9 cellular contexts compared by ENCODE assay signal in genomic region chr10:6173203-6173602, GRCh38. TPM values are rescaled to one million over a fixed set of nuclear protein-coding genes. Genes with fewer than 3 reads are reported as not detected.
A peak's percentile ranks its signal among the peaks of the same experiment; 100 is the strongest.
DNase-seq lines count a peak whose midpoint lies in the region; ATAC-seq and TF ChIP-seq lines count a peak whose summit lies in the region.
"Had no signal": no experiment of that assay in that cellular context is flagged by ENCODE, and none has a peak within 500 bp of the region (broad histone marks: within the 10 kb centered on the region; RNA-seq: fewer than 3 reads in every experiment).

No MANE protein-coding gene starts in this region.

- H3K9ac ChIP-seq in OCI-LY1 (ENCODE audit: low read length): no peak overlapping the region

- H3K27ac Mint-ChIP-seq in CD4-positive, alpha-beta memory T cell: peak overlapping the region; percentile 19 to 94 (median 89)
- H3K27ac Mint-ChIP-seq in activated T-helper 2 cell treated with anti-CD3 and anti-CD28 coated beads, Interferon-gamma antibody, Interleukin-2, Interleukin-4, amounts not matched to agents 10 μg/mL and 5 μg/mL and 100 μg/mL, durations not matched to agents 14 hours and 24 hours and 36 hours: peak overlapping the region; percentile 80
- H3K27ac Mint-ChIP-seq in nephron progenitor cell: peak overlapping the region; percentile 66

- peaks cover 49 to 92% (median 64%) of the 10 kb centered on the region in 4 donors for H3K4me1 Mint-ChIP-seq in CD4-positive, alpha-beta memory T cell
- H3K4me1 Mint-ChIP-seq in activated T-helper 2 cell treated with anti-CD3 and anti-CD28 coated beads, Interferon-gamma antibody, Interleukin-2, Interleukin-4, amounts not matched to agents 10 μg/mL and 5 μg/mL and 100 μg/mL, durations not matched to agents 14 hours and 24 hours and 36 hours (ENCODE audit: low read depth): peaks cover 54% of the 10 kb centered on the region
- peaks cover 78% of the 10 kb centered on the region for H3K4me1 Mint-ChIP-seq in nephron progenitor cell

- peak overlapping the region; percentile 20 to 79 (median 58) for H3K4me3 Mint-ChIP-seq in CD4-positive, alpha-beta memory T cell
- H3K4me3 Mint-ChIP-seq in activated T-helper 2 cell treated with anti-CD3 and anti-CD28 coated beads, Interferon-gamma antibody, Interleukin-2, Interleukin-4, amounts not matched to agents 10 μg/mL and 5 μg/mL and 100 μg/mL, durations not matched to agents 14 hours and 24 hours and 36 hours (ENCODE audit: low read depth): peak overlapping the region; percentile 35
- no peak overlapping the region for H3K4me3 Mint-ChIP-seq in nephron progenitor cell

- H4K20me1 ChIP-seq in OCI-LY1 (ENCODE audit: insufficient read depth, low read length): no peaks in the 10 kb centered on the region

- CTCF ChIA-PET in CD4-positive, alpha-beta memory T cell (lab: Charles Lee; ENCODE audit: partially characterized antibody): interaction anchor here (0.7 to 7.8 kb wide), 30 partner anchors 10 to 514 kb away, joined by 3 to 94 read pairs (median 6); partner anchors contain the start of gene PFKFB3

- no peaks in the 10 kb centered on the region for H3K9me3 ChIP-seq in CD4-positive, alpha-beta memory T cell (ENCODE audit: control insufficient read depth in 1 of 2, low read length in 2 of 2)
- H3K9me3 ChIP-seq in OCI-LY1 (ENCODE audit: low read length): no peaks in the 10 kb centered on the region

- H3K9me2 ChIP-seq in OCI-LY1 (ENCODE audit: low read depth, low read length): no peaks in the 10 kb centered on the region

- no peak for ATAC-seq in GM21423 (IDR thresholded peaks at IDR 0.05; ENCODE audit: unreplicated experiment)
- ATAC-seq in GM21367 (IDR thresholded peaks at IDR 0.05; ENCODE audit: unreplicated experiment): no peak
- no peak for ATAC-seq in HG03175 (IDR thresholded peaks at IDR 0.05; ENCODE audit: unreplicated experiment)

- no peaks in the 10 kb centered on the region for H3F3A ChIP-seq in OCI-LY1 (ENCODE audit: insufficient read depth, low read length)

- H3K27me3 Mint-ChIP-seq in CD4-positive, alpha-beta memory T cell: no peaks in the 10 kb centered on the region
- no peaks in the 10 kb centered on the region for H3K27me3 Mint-ChIP-seq in activated T-helper 2 cell treated with anti-CD3 and anti-CD28 coated beads, Interferon-gamma antibody, Interleukin-2, Interleukin-4, amounts not matched to agents 10 μg/mL and 5 μg/mL and 100 μg/mL, durations not matched to agents 14 hours and 24 hours and 36 hours (ENCODE audit: low read depth)
- peaks cover 4% of the 10 kb centered on the region for H3K27me3 Mint-ChIP-seq in nephron progenitor cell (ENCODE audit: low read depth, poor library complexity)

- POLR2A ChIA-PET in CD4-positive, alpha-beta memory T cell (lab: Charles Lee; ENCODE audit: partially characterized antibody): interaction anchor here (0.6 to 4.2 kb wide), 12 partner anchors 9 to 237 kb away, joined by 3 to 62 read pairs (median 7); partner anchors contain the start of gene PFKFB3

- peak; percentile 71 to 82 (median 78) for DNase-seq in CD4-positive, alpha-beta memory T cell
- DNase-seq in activated T-helper 2 cell treated with anti-CD3 and anti-CD28 coated beads, Interferon-gamma antibody, Interleukin-2, Interleukin-4, amounts not matched to agents 10 μg/mL and 5 μg/mL and 100 μg/mL, durations not matched to agents 14 hours and 24 hours and 36 hours (ENCODE audit: low spot score): peak; percentile 60
- DNase-seq in nephron progenitor cell (no peak), NCI-H1417 (lab: John Stamatoyannopoulos, UW) (no peak)

- no peak overlapping the region for H2AFZ ChIP-seq in OCI-LY1 (ENCODE audit: low read length)

- H3K36me3 ChIP-seq in CD4-positive, alpha-beta memory T cell (ENCODE audit: insufficient read depth, low read length): peaks cover 5% of the 10 kb centered on the region
- peaks cover 9% of the 10 kb centered on the region; the same call in 1 of the 2 replicates for H3K36me3 ChIP-seq in OCI-LY1 (ENCODE audit: insufficient read depth, low read length)

- no peaks in the 10 kb centered on the region for H3K9me3 Mint-ChIP-seq in CD4-positive, alpha-beta memory T cell
- no peaks in the 10 kb centered on the region for H3K9me3 Mint-ChIP-seq in activated T-helper 2 cell treated with anti-CD3 and anti-CD28 coated beads, Interferon-gamma antibody, Interleukin-2, Interleukin-4, amounts not matched to agents 10 μg/mL and 5 μg/mL and 100 μg/mL, durations not matched to agents 14 hours and 24 hours and 36 hours
- H3K9me3 Mint-ChIP-seq in nephron progenitor cell: no peaks in the 10 kb centered on the region

- H3K4me3 ChIP-seq in CD4-positive, alpha-beta memory T cell (ENCODE audit: low read length in 2 of 2): no peak overlapping the region
- no peak overlapping the region for H3K4me3 ChIP-seq in OCI-LY1 (ENCODE audit: low read depth, low read length, poor library complexity, severe bottlenecking)
- H3K4me3 ChIP-seq: lung had no signal

- H3K27me3 ChIP-seq in CD4-positive, alpha-beta memory T cell (ENCODE audit: insufficient read depth, low read length): no peaks in the 10 kb centered on the region
- H3K27me3 ChIP-seq in OCI-LY1 (ENCODE audit: insufficient read depth, low read length): no peaks in the 10 kb centered on the region

- intact Hi-C loops in CD4-positive, alpha-beta memory T cell (cut with micrococcal nuclease): loop anchor here (1.0 kb wide), 2 partner anchors 10 to 28 kb away; no protein-coding TSS in a partner anchor
- intact Hi-C loops in activated T-helper 2 cell treated with anti-CD3 and anti-CD28 coated beads, Interferon-gamma antibody, Interleukin-2, Interleukin-4, amounts not matched to agents 10 μg/mL and 5 μg/mL and 100 μg/mL, durations not matched to agents 14 hours and 24 hours and 36 hours (cut with micrococcal nuclease): loop anchor here (2.0 kb wide), 2 partner anchors 14 to 28 kb away; no protein-coding TSS in a partner anchor

- no peak overlapping the region for H3K4me2 ChIP-seq in OCI-LY1 (ENCODE audit: low read length)

- no peak overlapping the region for H3K27ac ChIP-seq in CD4-positive, alpha-beta memory T cell (ENCODE audit: low read depth, low read length)
- H3K27ac ChIP-seq in OCI-LY1 (ENCODE audit: low read depth, low read length, poor library complexity, severe bottlenecking): peak overlapping the region; percentile 24

- TF ChIP-seq CTCF in OCI-LY1 (IDR thresholded peaks at IDR 0.05; ENCODE audit: low read length): peak; percentile 80
- no peak for TF ChIP-seq CTCF in nephron progenitor cell (IDR thresholded peaks at IDR 0.05)

- H3K79me2 ChIP-seq in OCI-LY1 (ENCODE audit: insufficient read depth, low read length): peaks cover 4% of the 10 kb centered on the region; the same call in 1 of the 2 replicates

- peaks cover 66% of the 10 kb centered on the region for H3K4me1 ChIP-seq in CD4-positive, alpha-beta memory T cell (ENCODE audit: insufficient read depth, low read length)
- H3K4me1 ChIP-seq in OCI-LY1 (ENCODE audit: insufficient read depth, low read length, severe bottlenecking): peaks cover 21% of the 10 kb centered on the region

- H3K36me3 Mint-ChIP-seq in CD4-positive, alpha-beta memory T cell: peaks cover 0 to 8% of the 10 kb centered on the region in 2 donors
- peaks cover 46% of the 10 kb centered on the region for H3K36me3 Mint-ChIP-seq in activated T-helper 2 cell treated with anti-CD3 and anti-CD28 coated beads, Interferon-gamma antibody, Interleukin-2, Interleukin-4, amounts not matched to agents 10 μg/mL and 5 μg/mL and 100 μg/mL, durations not matched to agents 14 hours and 24 hours and 36 hours (ENCODE audit: low read depth)
- peaks cover 30% of the 10 kb centered on the region for H3K36me3 Mint-ChIP-seq in nephron progenitor cell (ENCODE audit: low read depth)

RNA-seq across cellular contexts. Expression of gene PFKFB3, which starts 29.5 kb away (rescaled TPM):
- 10 to 100 TPM; 55.7 to 67.1 TPM for total RNA-seq in CD4-positive, alpha-beta memory T cell
- 10 to 100 TPM; 11.8 to 16.0 TPM for polyA plus RNA-seq in CD4-positive, alpha-beta memory T cell
- 124 and 126 TPM in 2 replicates for total RNA-seq in activated T-helper 2 cell treated with anti-CD3 and anti-CD28 coated beads, Interferon-gamma antibody, Interleukin-2, Interleukin-4, amounts not matched to agents 10 μg/mL and 5 μg/mL and 100 μg/mL, durations not matched to agents 14 hours and 24 hours and 36 hours

Comparison
In these comparisons a context has a peak if more than half of its experiments do, and no peak if none do; other contexts are left out.
1. DNase-seq: peak in CD4-positive, alpha-beta memory T cell (5 of 5) and activated T-helper 2 cell treated with anti-CD3 and anti-CD28 coated beads, Interferon-gamma antibody, Interleukin-2, Interleukin-4, amounts not matched to agents 10 μg/mL and 5 μg/mL and 100 μg/mL, durations not matched to agents 14 hours and 24 hours and 36 hours (single experiment); none in nephron progenitor cell (single experiment) and NCI-H1417 (0 of 3).
2. Peak in every context shown above with its lines, with median percentiles within 50 percentile points of each other: H3K27ac Mint-ChIP-seq.